20 cellular contexts compared by ENCODE assay signal in genomic region chr10:16681525-16681924, GRCh38.
"Had no signal": no experiment of that assay in that cellular context is flagged by ENCODE, and none has a peak within 500 bp of the region (broad histone marks: within the 10 kb centered on the region; RNA-seq: fewer than 3 reads in every experiment).

No MANE protein-coding gene starts in this region.

- DNase-seq: activated CD4-positive, CD25-positive, alpha-beta regulatory T cell; activated CD8-positive, alpha-beta memory T cell treated with anti-CD3 and anti-CD28 coated beads for 24 hours; activated naive CD4-positive, alpha-beta T cell treated with anti-CD3 and anti-CD28 coated beads, Interleukin-2, amount 50 U/mL, for 16 hours; activated T-cell treated with anti-CD3 and anti-CD28 coated beads, Interleukin-2, amount 50 U/mL, for 48 hours; amniotic stem cell; body of pancreas; Karpas-422; MM.1S; NCI-H1048; NCI-H146; NCI-H187 treated with DMSO at 0.1 percent for 48 hours; NCI-H2081 treated with DMSO at 0.1 percent for 48 hours; NCI-H446; NCI-H524; Peyer's patch; Right ventricle myocardium superior; SJCRH30; SK-N-SH; T-helper 1 cell had no signal

- H3K9me3 Mint-ChIP-seq: central memory CD8-positive, alpha-beta T cell had no signal

- H3K4me3 Mint-ChIP-seq: central memory CD8-positive, alpha-beta T cell had no signal

- H3K27me3 Mint-ChIP-seq: central memory CD8-positive, alpha-beta T cell had no signal

- ATAC-seq: body of pancreas had no signal
